In the genomic region with DNA sequence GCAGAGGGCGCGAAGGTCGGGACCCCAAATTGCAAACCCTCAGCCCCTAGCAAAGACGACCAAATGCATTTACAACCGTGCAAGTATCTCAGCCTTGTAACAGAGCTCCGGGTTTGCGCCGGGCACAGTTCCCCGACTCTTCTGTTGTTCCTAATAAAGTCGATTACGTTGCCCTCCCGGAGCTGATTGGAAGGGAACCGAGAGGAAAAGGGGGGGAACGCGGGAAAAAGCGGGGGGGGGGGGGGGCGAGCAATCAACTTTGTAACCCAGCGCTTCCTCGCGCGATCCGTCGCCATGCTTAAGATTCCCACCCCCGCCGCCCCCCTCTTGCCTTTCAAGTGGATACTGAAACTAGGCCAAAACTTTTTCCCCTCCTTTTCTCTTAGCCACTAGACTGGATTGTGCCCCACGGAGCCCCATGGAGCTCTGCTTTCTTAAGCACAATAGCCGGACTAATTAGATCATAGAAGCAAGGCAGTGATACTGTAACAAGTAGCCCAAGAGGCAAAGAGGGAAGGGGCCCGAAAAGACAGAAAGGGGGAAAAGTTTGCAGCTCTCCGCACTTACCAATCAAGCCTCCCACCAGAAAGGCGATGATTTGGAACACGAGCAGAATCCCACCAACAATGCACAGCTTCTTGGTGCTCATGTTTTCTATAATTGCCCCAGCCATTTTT, we compare ENCODE assay signal across 8 cellular contexts. TPM values are rescaled to one million over a fixed set of nuclear protein-coding genes. Genes with fewer than 3 reads are reported as not detected.
A peak's percentile ranks its signal among the peaks of the same experiment; 100 is the strongest.
DNase-seq lines count a peak whose midpoint lies in the region; ATAC-seq, FAIRE-seq and TF ChIP-seq lines count a peak whose summit lies in the region.

No MANE protein-coding gene starts in this region.

- ATAC-seq in HG03097 (IDR thresholded peaks at IDR 0.05; ENCODE audit: low FRiP score, unreplicated experiment) (no peak), HG03159 (IDR thresholded peaks at IDR 0.05; ENCODE audit: unreplicated experiment) (no peak), GM21360 (IDR thresholded peaks at IDR 0.05; ENCODE audit: unreplicated experiment) (no peak)

- no peak overlapping the region for H3K56ac ChIP-seq in H1 (replicated peaks; ENCODE audit: insufficient read length, low read depth, low read length)

- no peak overlapping the region for H4K5ac ChIP-seq in H1 (ENCODE audit: insufficient read length, low read depth, low read length)

- H4K8ac ChIP-seq in H1 (ENCODE audit: extremely low read depth, insufficient read depth, low read length) = no peak overlapping the region; the same call in 1 of the 2 replicates

- CTCF ChIA-PET in H1 (lab: Charles Lee; ENCODE audit: partially characterized antibody) = interaction anchor here (0.6 to 2.4 kb wide), 16 partner anchors 10 to 1679 kb away, joined by 3 to 18 read pairs (median 4); no protein-coding TSS in a partner anchor

- H3F3A ChIP-seq in GM23248 (ENCODE audit: insufficient read depth) = peaks cover 14% of the 10 kb centered on the region; the same call in 1 of the 2 replicates

- H2BK15ac ChIP-seq in H1 (ENCODE audit: low read length) = no peak overlapping the region

- H4K20me1 ChIP-seq in GM23248 (ENCODE audit: insufficient read depth) (no peaks in the 10 kb centered on the region), H1 (replicated peaks in 1 of 2; ENCODE audit: control insufficient read depth in 1 of 2, insufficient read depth in 2 of 2, low read length in 2 of 2) (peaks cover 5 to 6% of the 10 kb centered on the region in 2 experiments)

- 1% methylated on average over 18 to 31 of the region's 31 CpGs for whole genome bisulfite sequencing in GM23248 (ENCODE audit: low coverage in 1 of 2, low lambda C conversion rate in 2 of 2, missing lambda C conversion rate in 2 of 2), 2 experiments
- WGBS in H1 (ENCODE audit: extremely low coverage in 1 of 2, insufficient coverage in 1 of 2, insufficient read length in 1 of 2, insufficient replicate concordance in 2 of 2, low coverage in 1 of 2, low lambda C conversion rate in 2 of 2, missing lambda C conversion rate in 1 of 2), 2 experiments = 2% methylated on average over 19 of the region's 31 CpGs; no CpG with 5 or more reads in 1 of the 2 experiments
- WGBS in thyroid gland, 2 donors = 0 to 1% methylated on average over 23 to 31 of the region's 31 CpGs

- no peak overlapping the region for H2BK20ac ChIP-seq in H1 (ENCODE audit: low read length)

- DNase-seq in GM23248 (peak; percentile 80), NCI-H774 (lab: John Stamatoyannopoulos, UW) (peak; percentile 32), H1 (ENCODE audit: low read depth in 1 of 2, low spot score in 2 of 2) (no peak), medulla oblongata (ENCODE audit: extremely low spot score) (peak; percentile 53), thyroid gland (peak; percentile 57 to 62)

- H3K79me1 ChIP-seq in H1 (ENCODE audit: low read depth, low read length) = no peaks in the 10 kb centered on the region

- no peak overlapping the region for H2AK5ac ChIP-seq in H1 (ENCODE audit: low read depth, low read length)

- H3K4me1 ChIP-seq in GM23248 (ENCODE audit: insufficient read depth) (peaks cover 11% of the 10 kb centered on the region), H1 (replicated peaks in 1 of 4; ENCODE audit: control insufficient read depth in 3 of 4, insufficient read depth in 4 of 4, low read length in 3 of 4) (peaks cover 2 to 14% (median 7%) of the 10 kb centered on the region in 4 experiments), thyroid gland (peaks cover 9% of the 10 kb centered on the region in 2 donors)

- H3K9me2 ChIP-seq in GM23248 (ENCODE audit: insufficient read depth) = no peaks in the 10 kb centered on the region

- H3K4me3 ChIP-seq in GM23248 (peak overlapping the region; percentile 80), H1 (ENCODE audit: extremely low read depth in 1 of 4, insufficient read depth in 2 of 4, low read depth in 3 of 4, low read length in 4 of 4) (peak overlapping the region; percentile 73 to 77 (median 74)), thyroid gland (replicated peaks in 1 of 3) (peak overlapping the region; percentile 48 to 70 (median 59))

- no peak overlapping the region for H2BK120ac ChIP-seq in H1 (replicated peaks; ENCODE audit: low read depth, low read length)

- H3K9me3 ChIP-seq in GM23248 (ENCODE audit: low read depth) = no peaks in the 10 kb centered on the region
- H3K9me3 ChIP-seq in H1 (ENCODE audit: insufficient read depth in 2 of 2, low read depth in 1 of 2, low read length in 1 of 2) = no peaks in the 10 kb centered on the region
- H3K9me3 ChIP-seq in thyroid gland = no peaks in the 10 kb centered on the region

- H3K9ac ChIP-seq in GM23248 (peak overlapping the region; percentile 79), H1 (replicated peaks in 1 of 4; ENCODE audit: extremely low read depth in 1 of 4, low read depth in 3 of 4, low read length in 3 of 4) (peak overlapping the region in 1 of 4 experiments; percentile 51; a peak in 1 of 7 replicates)

- TF ChIP-seq POLR2A in H1 (IDR thresholded peaks at IDR 0.05; ENCODE audit: control extremely low read depth in 1 of 2, low read depth in 2 of 2, low read length in 2 of 2) (no peak), thyroid gland (IDR thresholded peaks at IDR 0.05) (peak in 1 of 2 donors; percentile 28)

- H3K4ac ChIP-seq in H1 (replicated peaks; ENCODE audit: insufficient read length, low read depth, low read length) = no peak overlapping the region

- H2AFZ ChIP-seq in GM23248 (peak overlapping the region; percentile 88), H1 (ENCODE audit: low read length) (0 out of 2 replicates have a peak overlapping the region, but pooled peaks have one; percentile 63)

- peak overlapping the region; percentile 29 for H3K27ac ChIP-seq in GM23248
- H3K27ac ChIP-seq in H1 (ENCODE audit: low read depth, low read length) = no peak overlapping the region
- peak overlapping the region; percentile 39 to 64 (median 45) for H3K27ac ChIP-seq in thyroid gland

- no peak overlapping the region; the same call in 1 of the 2 replicates for H3K18ac ChIP-seq in H1 (ENCODE audit: extremely low read depth, low read length)

- H3K27me3 ChIP-seq in GM23248 (replicated peaks; ENCODE audit: insufficient read depth) (no peaks in the 10 kb centered on the region), H1 (replicated peaks in 1 of 4; ENCODE audit: control insufficient read depth in 3 of 4, extremely low read depth in 1 of 4, insufficient read depth in 3 of 4, low read length in 3 of 4) (peaks cover 52 to 92% (median 76%) of the 10 kb centered on the region in 4 experiments), thyroid gland (no peaks in the 10 kb centered on the region)

- H2BK12ac ChIP-seq in H1 (ENCODE audit: low read depth, low read length) = no peak overlapping the region

- POLR2A ChIA-PET in H1 (lab: Charles Lee; ENCODE audit: partially characterized antibody) = interaction anchor here (1.1 to 1.5 kb wide), 7 partner anchors 11 to 393 kb away, joined by 3 to 8 read pairs (median 3); no protein-coding TSS in a partner anchor

- H4K91ac ChIP-seq in H1 (replicated peaks; ENCODE audit: insufficient read length, low read length) = no peak overlapping the region

- H2BK5ac ChIP-seq in H1 (ENCODE audit: low read depth, low read length) = no peak overlapping the region

- FAIRE-seq in H1 (lab: Jason Lieb, UNC) = no peak

- H3K79me2 ChIP-seq in GM23248 (ENCODE audit: insufficient read depth) = peaks cover 44% of the 10 kb centered on the region
- H3K79me2 ChIP-seq in H1 (ENCODE audit: control insufficient read depth in 1 of 2, insufficient read depth in 2 of 2, low read length in 2 of 2) = no peaks in the 10 kb centered on the region

- H3K36me3 ChIP-seq in GM23248 (ENCODE audit: low read depth) = no peaks in the 10 kb centered on the region
- H3K36me3 ChIP-seq in H1 (ENCODE audit: control insufficient read depth in 2 of 4, insufficient read depth in 4 of 4, low read length in 3 of 4) = peaks cover 0 to 4% (median 0%) of the 10 kb centered on the region in 4 experiments; a peak in 1 of 8 replicates
- no peaks in the 10 kb centered on the region for H3K36me3 ChIP-seq in thyroid gland

- in situ Hi-C loops in GM23248 (cut with MboI) = no loop called here

- H3K4me2 ChIP-seq in GM23248 (ENCODE audit: unreplicated experiment) (peak overlapping the region; percentile 97), H1 (ENCODE audit: insufficient read depth in 1 of 2, low read depth in 2 of 2, low read length in 2 of 2) (peak overlapping the region; percentile 75 to 87)

- TF ChIP-seq RAD21 in H1 (IDR thresholded peaks at IDR 0.05 in 1 of 2, conservative IDR thresholded peaks at IDR 0.05 in 1 of 2; ENCODE audit: low read depth in 2 of 2, low read length in 2 of 2) = no peak

- H3K23me2 ChIP-seq in H1 (ENCODE audit: low read depth, low read length) = peaks cover 16% of the 10 kb centered on the region; the same call in 1 of the 2 replicates

- H3K23ac ChIP-seq in H1 (ENCODE audit: insufficient read length) = no peak overlapping the region

- intact Hi-C loops in thyroid gland (cut with DNase I) = loop anchor here (10.0 kb wide), 1 partner anchor 107 kb away; no protein-coding TSS in a partner anchor

- no peak for TF ChIP-seq EP300 in H1 (IDR thresholded peaks at IDR 0.05; ENCODE audit: borderline replicate concordance in 1 of 2, low read depth in 2 of 2, low read length in 2 of 2)

- H3K14ac ChIP-seq in H1 (ENCODE audit: insufficient read length) = no peak overlapping the region

- TF ChIP-seq CTCF in H1 (IDR thresholded peaks at IDR 0.05; ENCODE audit: control extremely low read depth in 1 of 3, insufficient read depth in 1 of 3, low read depth in 1 of 3, low read length in 3 of 3) = no peak
- no peak for TF ChIP-seq CTCF in thyroid gland (IDR thresholded peaks at IDR 0.05)

TF ChIP-seq in H1, 55 proteins besides CTCF, POLR2A, EP300 and RAD21 (continues in another document):
- TF ChIP-seq ZNF274 (IDR thresholded peaks at IDR 0.05; ENCODE audit: borderline replicate concordance, extremely low read depth, low read length) (no peak), GABPA (IDR thresholded peaks at IDR 0.05; ENCODE audit: borderline replicate concordance, insufficient read depth, low read length) (no peak), CBX8 (IDR thresholded peaks at IDR 0.05; ENCODE audit: borderline replicate concordance, low read depth, low read length) (no peak), TAF7 (optimal IDR thresholded peaks at IDR 0.05; ENCODE audit: borderline replicate concordance, low read depth, low read length) (no peak), YY1 (IDR thresholded peaks at IDR 0.05; ENCODE audit: low read depth, low read length) (no peak)

RNA-seq across cellular contexts. Expression of gene WLS, which starts 0.6 kb away (rescaled TPM):
- 26.7 and 40.8 TPM in 2 replicates for total RNA-seq in GM23248 (2014; rRNA removed; shearing (Covaris generic))
- polyA plus RNA-seq in GM23248 (2016; fragmentation: Nextera tagmentation; extraction: Ambion mirVana) (33.0 and 36.4 TPM in 2 replicates), H1 (2011; rRNA removed) (1.2 and 1.6 TPM in 2 replicates)
- total RNA-seq in H1 (2021; fragmentation: NEBNext Ultra II Directional; extraction: Animal tissue kit (Norgen Biotek cat#: 25700)) = 1.6 and 2.7 TPM in 2 replicates
- polyA plus RNA-seq in H1 (2011; cell fraction: cytosol; rRNA removed) = 1.7 TPM
- 2.7 TPM for polyA plus RNA-seq in H1 (2011; cell fraction: nucleus; rRNA removed)
- 2.1 to 6.4 TPM (median 2.4 TPM) in 4 replicates for polyA plus RNA-seq in H1 (2012, experiment 1 of 2)
- polyA plus RNA-seq in H1 (2012, experiment 2 of 2) = 0.84 TPM
- 5.5 TPM for polyA plus RNA-seq in H1 (2013, experiment 1 of 2)
- polyA plus RNA-seq in H1 (2013, experiment 2 of 2) = 4.1 TPM
- 3.8 and 4.1 TPM in 2 replicates for polyA minus RNA-seq in H1 (2011; rRNA and poly(A)+ RNA removed)
- 1.6 TPM for polyA minus RNA-seq in H1 (2011; cell fraction: cytosol; rRNA and poly(A)+ RNA removed)
- polyA minus RNA-seq in H1 (2011; cell fraction: nucleus; rRNA and poly(A)+ RNA removed) = 4.9 TPM
- 10 to 100 TPM; 20.0 to 52.7 (median 46.7) TPM for total RNA-seq in thyroid gland

Comparison
In these comparisons a context has a peak if more than half of its experiments do, and no peak if none do; other contexts are left out.
1. DNase-seq: peak in GM23248 (single experiment), NCI-H774 (single experiment), medulla oblongata (single experiment) and thyroid gland (2 of 2); none in H1 (0 of 2).
2. Peak in every context shown above with its lines, with median percentiles within 50 percentile points of each other: H3K4me3 ChIP-seq.